3 cellular contexts compared by ENCODE assay signal in the genomic region with DNA sequence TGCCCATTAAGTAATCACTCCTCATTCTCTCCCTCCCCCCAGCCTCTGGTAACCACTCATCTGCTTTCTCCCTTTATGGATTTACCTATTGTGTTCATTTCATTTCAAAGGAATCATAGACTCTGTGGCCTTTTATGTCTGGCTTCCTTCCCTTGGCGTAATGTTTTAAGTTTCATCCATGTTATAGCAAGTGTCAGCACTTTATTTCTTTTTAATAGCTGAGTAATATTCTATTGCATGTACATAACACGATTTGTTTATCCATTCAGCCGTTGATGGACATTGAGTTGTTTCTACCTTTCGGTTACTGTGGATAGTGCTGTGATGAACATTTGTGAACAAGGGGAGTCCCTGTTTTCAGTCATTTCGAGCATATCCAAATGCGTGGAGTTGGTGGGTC.
A peak's percentile ranks its signal among the peaks of the same experiment; 100 is the strongest.
TF ChIP-seq lines count a peak whose summit lies in the region.

No MANE protein-coding gene starts in this region.

TF ChIP-seq in HepG2, 621 proteins besides CTCF, POLR2A, EP300 and RAD21:
- peak; percentile 39 to 59; a peak in 3 of 4 replicates for TF ChIP-seq MAFK (conservative IDR thresholded peaks at IDR 0.05 in 1 of 2, IDR thresholded peaks at IDR 0.05 in 1 of 2; ENCODE audit: low read length in 2 of 2)
- no peak for TF ChIP-seq BRCA1 (CRISPR knock-in tag; IDR thresholded peaks at IDR 0.05)
- peak; percentile 50; the same call in 1 of the 2 replicates for TF ChIP-seq MAFF (IDR thresholded peaks at IDR 0.05; ENCODE audit: low read depth, low read length)

TF ChIP-seq in HEK293, 187 proteins besides CTCF, POLR2A, EP300 and RAD21:
- TF ChIP-seq ZBTB7A (tag by site-specific recombination; IDR thresholded peaks at IDR 0.05; ENCODE audit: low read depth) (no peak), OSR2 (tag by site-specific recombination; IDR thresholded peaks at IDR 0.05) (no peak), ZNF664 (tag by site-specific recombination; IDR thresholded peaks at IDR 0.05) (no peak), ZNF544 (tag by site-specific recombination; IDR thresholded peaks at IDR 0.05) (no peak), ZNF146 (tag by site-specific recombination; IDR thresholded peaks at IDR 0.05) (peak; percentile 29; the same call in 1 of the 2 replicates), ZNF707 (tag by site-specific recombination; IDR thresholded peaks at IDR 0.05) (no peak), ZNF610 (tag by site-specific recombination; IDR thresholded peaks at IDR 0.05; ENCODE audit: borderline replicate concordance) (no peak)
TF ChIP-seq in HEK293: peak in this region for 1.

TF ChIP-seq in K562, 482 proteins besides CTCF, POLR2A, EP300 and RAD21:
- 0 out of 2 replicates have a peak, but pooled peaks have one; percentile 7 for TF ChIP-seq ZNF316 (IDR thresholded peaks at IDR 0.05)
- TF ChIP-seq, protein P1, sequence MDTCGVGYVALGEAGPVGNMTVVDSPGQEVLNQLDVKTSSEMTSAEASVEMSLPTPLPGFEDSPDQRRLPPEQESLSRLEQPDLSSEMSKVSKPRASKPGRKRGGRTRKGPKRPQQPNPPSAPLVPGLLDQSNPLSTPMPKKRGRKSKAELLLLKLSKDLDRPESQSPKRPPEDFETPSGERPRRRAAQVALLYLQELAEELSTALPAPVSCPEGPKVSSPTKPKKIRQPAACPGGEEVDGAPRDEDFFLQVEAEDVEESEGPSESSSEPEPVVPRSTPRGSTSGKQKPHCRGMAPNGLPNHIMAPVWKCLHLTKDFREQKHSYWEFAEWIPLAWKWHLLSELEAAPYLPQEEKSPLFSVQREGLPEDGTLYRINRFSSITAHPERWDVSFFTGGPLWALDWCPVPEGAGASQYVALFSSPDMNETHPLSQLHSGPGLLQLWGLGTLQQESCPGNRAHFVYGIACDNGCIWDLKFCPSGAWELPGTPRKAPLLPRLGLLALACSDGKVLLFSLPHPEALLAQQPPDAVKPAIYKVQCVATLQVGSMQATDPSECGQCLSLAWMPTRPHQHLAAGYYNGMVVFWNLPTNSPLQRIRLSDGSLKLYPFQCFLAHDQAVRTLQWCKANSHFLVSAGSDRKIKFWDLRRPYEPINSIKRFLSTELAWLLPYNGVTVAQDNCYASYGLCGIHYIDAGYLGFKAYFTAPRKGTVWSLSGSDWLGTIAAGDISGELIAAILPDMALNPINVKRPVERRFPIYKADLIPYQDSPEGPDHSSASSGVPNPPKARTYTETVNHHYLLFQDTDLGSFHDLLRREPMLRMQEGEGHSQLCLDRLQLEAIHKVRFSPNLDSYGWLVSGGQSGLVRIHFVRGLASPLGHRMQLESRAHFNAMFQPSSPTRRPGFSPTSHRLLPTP (IDR thresholded peaks at IDR 0.05; ENCODE audit: borderline replicate concordance, extremely low read depth, insufficient read length) = no peak
